ENCODE assay signal across 1 cellular context in the genomic region with DNA sequence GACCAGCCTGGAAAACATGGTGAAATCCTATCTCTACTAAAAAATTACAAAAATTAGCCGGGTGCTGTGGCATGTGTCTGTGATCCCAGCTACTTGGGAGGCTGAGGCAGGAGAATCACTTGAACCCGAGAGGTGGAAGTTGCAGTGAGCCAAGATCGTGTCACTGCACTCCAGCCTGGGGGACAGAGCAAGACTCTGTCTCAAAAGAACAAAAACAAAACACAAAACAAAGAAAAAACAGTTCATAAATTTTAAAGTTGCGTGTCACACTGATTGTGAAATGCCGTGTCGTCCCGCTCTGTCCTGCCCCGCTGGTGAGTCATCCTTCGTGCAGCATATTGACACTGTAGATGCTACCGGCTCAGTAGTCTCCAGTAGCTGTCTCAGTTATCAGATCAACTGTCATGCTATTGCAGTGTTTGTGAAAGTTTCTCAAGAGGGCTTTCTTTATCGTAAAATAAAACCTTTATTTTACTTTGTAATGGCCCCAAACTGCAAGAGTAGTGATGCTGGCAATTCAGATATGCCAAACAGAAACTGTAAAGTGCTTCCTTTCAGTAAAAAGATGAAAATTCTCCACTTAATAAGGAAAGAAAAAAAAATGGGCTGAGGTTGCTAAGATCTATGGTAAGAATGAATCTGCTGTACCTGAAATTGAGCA.
TF ChIP-seq lines count a peak whose summit lies in the region.

No MANE protein-coding gene starts in this region.

TF ChIP-seq in K562, 482 proteins besides CTCF, POLR2A, EP300 and RAD21 (continued from another document and continues in another):
- TF ChIP-seq ZNF696 (CRISPR knock-in tag; conservative IDR thresholded peaks at IDR 0.05) (peak; percentile 12), SP2 (IDR thresholded peaks at IDR 0.05; ENCODE audit: extremely low read depth, low read depth, low read length, poor library complexity, severe bottlenecking) (no peak), CEBPG (CRISPR knock-in tag; IDR thresholded peaks at IDR 0.05) (peak; percentile 95), CEBPG (tag; conservative IDR thresholded peaks at IDR 0.05 in 1 of 2, IDR thresholded peaks at IDR 0.05 in 1 of 2) (peak; percentile 98 to 99), ZNF764 (CRISPR knock-in tag; IDR thresholded peaks at IDR 0.05; ENCODE audit: low read depth) (no peak), ATF7 (IDR thresholded peaks at IDR 0.05) (peak; percentile 86), ZNF143 (CRISPR knock-in tag; IDR thresholded peaks at IDR 0.05) (no peak), RCOR1 (IDR thresholded peaks at IDR 0.05; ENCODE audit: borderline replicate concordance in 1 of 2, low read depth in 2 of 2, low read length in 2 of 2) (peak in 1 of 2 experiments; percentile 95; a peak in 2 of 4 replicates), MBD2 (IDR thresholded peaks at IDR 0.05; ENCODE audit: borderline replicate concordance, low read depth) (no peak), KAT7 (CRISPR knock-in tag; IDR thresholded peaks at IDR 0.05; ENCODE audit: borderline replicate concordance) (no peak), MCM3 (IDR thresholded peaks at IDR 0.05) (no peak), HEY1 (CRISPR knock-in tag; IDR thresholded peaks at IDR 0.05; ENCODE audit: borderline replicate concordance) (peak; percentile 78; the same call in 1 of the 2 replicates), ZNF584 (CRISPR knock-in tag; IDR thresholded peaks at IDR 0.05; ENCODE audit: low read depth) (0 out of 2 replicates have a peak, but pooled peaks have one; percentile 75), KDM5B (IDR thresholded peaks at IDR 0.05; ENCODE audit: insufficient replicate concordance, low read depth, low read length) (peak; percentile 55), MXI1 (IDR thresholded peaks at IDR 0.05; ENCODE audit: low read depth, low read length) (no peak), MAZ (CRISPR knock-in tag; conservative IDR thresholded peaks at IDR 0.05 in 1 of 2, IDR thresholded peaks at IDR 0.05 in 1 of 2) (0 out of 4 replicates have a peak, but pooled peaks of 1 of the 2 experiments have one; percentile 33), XRCC4 (IDR thresholded peaks at IDR 0.05; ENCODE audit: extremely low read depth, insufficient read depth, insufficient read length) (no peak), SRSF7 (optimal IDR thresholded peaks at IDR 0.05; ENCODE audit: low read depth, low read length) (no peak), ZSCAN32 (CRISPR knock-in tag; IDR thresholded peaks at IDR 0.05) (0 out of 2 replicates have a peak, but pooled peaks have one; percentile 10), RFX7 (CRISPR knock-in tag; IDR thresholded peaks at IDR 0.05) (no peak), HCFC1 (IDR thresholded peaks at IDR 0.05; ENCODE audit: low read depth, low read length) (0 out of 2 replicates have a peak, but pooled peaks have one; percentile 10), ZNF121 (CRISPR knock-in tag; conservative IDR thresholded peaks at IDR 0.05) (no peak), SMAD3 (CRISPR knock-in tag; conservative IDR thresholded peaks at IDR 0.05) (peak; percentile 9; the same call in 1 of the 2 replicates), MAFK (IDR thresholded peaks at IDR 0.05; ENCODE audit: low read length) (peak; percentile 53; the same call in 1 of the 2 replicates), SMARCA4 (IDR thresholded peaks at IDR 0.05) (peak; percentile 97), SP1 (CRISPR knock-in tag; IDR thresholded peaks at IDR 0.05) (peak; percentile 47), BACH1 (tag; IDR thresholded peaks at IDR 0.05) (no peak; the same call in 1 of the 2 replicates), WHSC1 (IDR thresholded peaks at IDR 0.05; ENCODE audit: low read length) (no peak), HNRNPK (IDR thresholded peaks at IDR 0.05; ENCODE audit: low read depth, low read length, poor library complexity, severe bottlenecking) (no peak), TBL1XR1 (IDR thresholded peaks at IDR 0.05; ENCODE audit: low read length in 2 of 2) (peak in 1 of 2 experiments; percentile 65; a peak in 2 of 4 replicates), FOXA3 (CRISPR knock-in tag; conservative IDR thresholded peaks at IDR 0.05 in 1 of 2, IDR thresholded peaks at IDR 0.05 in 1 of 2) (peak; percentile 96 to 98), KDM4B (IDR thresholded peaks at IDR 0.05; ENCODE audit: borderline replicate concordance in 2 of 2, low read depth in 1 of 2) (no peak), SMARCA5 (IDR thresholded peaks at IDR 0.05) (no peak), MYC (IDR thresholded peaks at IDR 0.05; ENCODE audit: low read depth, low read length) (peak; percentile 64; the same call in 1 of the 2 replicates), MYC (CRISPR knock-in tag; IDR thresholded peaks at IDR 0.05; ENCODE audit: borderline replicate concordance, low read depth) (no peak), MAFF (IDR thresholded peaks at IDR 0.05; ENCODE audit: low read length) (peak; percentile 19; the same call in 1 of the 2 replicates), ZNF695 (CRISPR knock-in tag; IDR thresholded peaks at IDR 0.05) (no peak), CXXC5 (CRISPR knock-in tag; IDR thresholded peaks at IDR 0.05) (peak; percentile 89), ZNF165 (CRISPR knock-in tag; IDR thresholded peaks at IDR 0.05; ENCODE audit: borderline replicate concordance) (no peak), CBX3 (IDR thresholded peaks at IDR 0.05; ENCODE audit: borderline replicate concordance in 1 of 2, low read length in 2 of 2) (peak in 1 of 2 experiments; percentile 68; a peak in 2 of 3 replicates), RBM22 (IDR thresholded peaks at IDR 0.05; ENCODE audit: low read depth, low read length, poor library complexity, severe bottlenecking) (no peak), LEF1 (IDR thresholded peaks at IDR 0.05) (peak; percentile 86), TCF3 (CRISPR knock-in tag; IDR thresholded peaks at IDR 0.05) (peak; percentile 79), NEUROD1 (IDR thresholded peaks at IDR 0.05; ENCODE audit: borderline replicate concordance, low read depth, low read length, partially characterized antibody) (peak; percentile 83), TRIM24 (IDR thresholded peaks at IDR 0.05) (peak; percentile 89 to 92), MEIS2 (IDR thresholded peaks at IDR 0.05; ENCODE audit: partially characterized antibody) (peak; percentile 97), NFE2 (IDR thresholded peaks at IDR 0.05; ENCODE audit: low read depth) (peak; percentile 84), GABPA (tag; conservative IDR thresholded peaks at IDR 0.05; ENCODE audit: low read depth) (no peak)
- TF ChIP-seq, protein P1, sequence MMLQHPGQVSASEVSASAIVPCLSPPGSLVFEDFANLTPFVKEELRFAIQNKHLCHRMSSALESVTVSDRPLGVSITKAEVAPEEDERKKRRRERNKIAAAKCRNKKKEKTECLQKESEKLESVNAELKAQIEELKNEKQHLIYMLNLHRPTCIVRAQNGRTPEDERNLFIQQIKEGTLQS (IDR thresholded peaks at IDR 0.05), result peak; percentile 99
- TF ChIP-seq, protein P1 (CRISPR knock-in tag; conservative IDR thresholded peaks at IDR 0.05), result peak; percentile 95
- TF ChIP-seq, protein P2, sequence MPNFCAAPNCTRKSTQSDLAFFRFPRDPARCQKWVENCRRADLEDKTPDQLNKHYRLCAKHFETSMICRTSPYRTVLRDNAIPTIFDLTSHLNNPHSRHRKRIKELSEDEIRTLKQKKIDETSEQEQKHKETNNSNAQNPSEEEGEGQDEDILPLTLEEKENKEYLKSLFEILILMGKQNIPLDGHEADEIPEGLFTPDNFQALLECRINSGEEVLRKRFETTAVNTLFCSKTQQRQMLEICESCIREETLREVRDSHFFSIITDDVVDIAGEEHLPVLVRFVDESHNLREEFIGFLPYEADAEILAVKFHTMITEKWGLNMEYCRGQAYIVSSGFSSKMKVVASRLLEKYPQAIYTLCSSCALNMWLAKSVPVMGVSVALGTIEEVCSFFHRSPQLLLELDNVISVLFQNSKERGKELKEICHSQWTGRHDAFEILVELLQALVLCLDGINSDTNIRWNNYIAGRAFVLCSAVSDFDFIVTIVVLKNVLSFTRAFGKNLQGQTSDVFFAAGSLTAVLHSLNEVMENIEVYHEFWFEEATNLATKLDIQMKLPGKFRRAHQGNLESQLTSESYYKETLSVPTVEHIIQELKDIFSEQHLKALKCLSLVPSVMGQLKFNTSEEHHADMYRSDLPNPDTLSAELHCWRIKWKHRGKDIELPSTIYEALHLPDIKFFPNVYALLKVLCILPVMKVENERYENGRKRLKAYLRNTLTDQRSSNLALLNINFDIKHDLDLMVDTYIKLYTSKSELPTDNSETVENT (CRISPR knock-in tag; IDR thresholded peaks at IDR 0.05), result no peak
- TF ChIP-seq, protein P3, sequence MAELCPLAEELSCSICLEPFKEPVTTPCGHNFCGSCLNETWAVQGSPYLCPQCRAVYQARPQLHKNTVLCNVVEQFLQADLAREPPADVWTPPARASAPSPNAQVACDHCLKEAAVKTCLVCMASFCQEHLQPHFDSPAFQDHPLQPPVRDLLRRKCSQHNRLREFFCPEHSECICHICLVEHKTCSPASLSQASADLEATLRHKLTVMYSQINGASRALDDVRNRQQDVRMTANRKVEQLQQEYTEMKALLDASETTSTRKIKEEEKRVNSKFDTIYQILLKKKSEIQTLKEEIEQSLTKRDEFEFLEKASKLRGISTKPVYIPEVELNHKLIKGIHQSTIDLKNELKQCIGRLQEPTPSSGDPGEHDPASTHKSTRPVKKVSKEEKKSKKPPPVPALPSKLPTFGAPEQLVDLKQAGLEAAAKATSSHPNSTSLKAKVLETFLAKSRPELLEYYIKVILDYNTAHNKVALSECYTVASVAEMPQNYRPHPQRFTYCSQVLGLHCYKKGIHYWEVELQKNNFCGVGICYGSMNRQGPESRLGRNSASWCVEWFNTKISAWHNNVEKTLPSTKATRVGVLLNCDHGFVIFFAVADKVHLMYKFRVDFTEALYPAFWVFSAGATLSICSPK (IDR thresholded peaks at IDR 0.05; ENCODE audit: borderline replicate concordance), result no peak
- TF ChIP-seq, protein P4, sequence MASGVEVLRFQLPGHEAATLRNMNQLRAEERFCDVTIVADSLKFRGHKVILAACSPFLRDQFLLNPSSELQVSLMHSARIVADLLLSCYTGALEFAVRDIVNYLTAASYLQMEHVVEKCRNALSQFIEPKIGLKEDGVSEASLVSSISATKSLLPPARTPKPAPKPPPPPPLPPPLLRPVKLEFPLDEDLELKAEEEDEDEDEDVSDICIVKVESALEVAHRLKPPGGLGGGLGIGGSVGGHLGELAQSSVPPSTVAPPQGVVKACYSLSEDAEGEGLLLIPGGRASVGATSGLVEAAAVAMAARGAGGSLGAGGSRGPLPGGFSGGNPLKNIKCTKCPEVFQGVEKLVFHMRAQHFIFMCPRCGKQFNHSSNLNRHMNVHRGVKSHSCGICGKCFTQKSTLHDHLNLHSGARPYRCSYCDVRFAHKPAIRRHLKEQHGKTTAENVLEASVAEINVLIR (CRISPR knock-in tag; IDR thresholded peaks at IDR 0.05), result no peak
- TF ChIP-seq, protein P5, sequence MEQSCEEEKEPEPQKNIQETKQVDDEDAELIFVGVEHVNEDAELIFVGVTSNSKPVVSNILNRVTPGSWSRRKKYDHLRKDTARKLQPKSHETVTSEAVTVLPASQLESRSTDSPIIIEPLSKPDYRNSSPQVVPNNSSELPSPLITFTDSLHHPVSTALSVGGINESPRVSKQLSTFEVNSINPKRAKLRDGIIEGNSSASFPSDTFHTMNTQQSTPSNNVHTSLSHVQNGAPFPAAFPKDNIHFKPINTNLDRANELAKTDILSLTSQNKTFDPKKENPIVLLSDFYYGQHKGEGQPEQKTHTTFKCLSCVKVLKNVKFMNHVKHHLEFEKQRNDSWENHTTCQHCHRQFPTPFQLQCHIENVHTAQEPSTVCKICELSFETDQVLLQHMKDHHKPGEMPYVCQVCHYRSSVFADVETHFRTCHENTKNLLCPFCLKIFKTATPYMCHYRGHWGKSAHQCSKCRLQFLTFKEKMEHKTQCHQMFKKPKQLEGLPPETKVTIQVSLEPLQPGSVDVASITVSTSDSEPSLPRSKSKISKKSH (CRISPR knock-in tag; IDR thresholded peaks at IDR 0.05), result 0 out of 2 replicates have a peak, but pooled peaks have one; percentile 51
- TF ChIP-seq, protein P6, sequence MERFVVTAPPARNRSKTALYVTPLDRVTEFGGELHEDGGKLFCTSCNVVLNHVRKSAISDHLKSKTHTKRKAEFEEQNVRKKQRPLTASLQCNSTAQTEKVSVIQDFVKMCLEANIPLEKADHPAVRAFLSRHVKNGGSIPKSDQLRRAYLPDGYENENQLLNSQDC (CRISPR knock-in tag; IDR thresholded peaks at IDR 0.05), result no peak
- TF ChIP-seq, protein P7, sequence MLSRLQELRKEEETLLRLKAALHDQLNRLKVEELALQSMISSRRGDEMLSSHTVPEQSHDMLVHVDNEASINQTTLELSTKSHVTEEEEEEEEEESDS (CRISPR knock-in tag; IDR thresholded peaks at IDR 0.05), result no peak
- TF ChIP-seq, protein P8, sequence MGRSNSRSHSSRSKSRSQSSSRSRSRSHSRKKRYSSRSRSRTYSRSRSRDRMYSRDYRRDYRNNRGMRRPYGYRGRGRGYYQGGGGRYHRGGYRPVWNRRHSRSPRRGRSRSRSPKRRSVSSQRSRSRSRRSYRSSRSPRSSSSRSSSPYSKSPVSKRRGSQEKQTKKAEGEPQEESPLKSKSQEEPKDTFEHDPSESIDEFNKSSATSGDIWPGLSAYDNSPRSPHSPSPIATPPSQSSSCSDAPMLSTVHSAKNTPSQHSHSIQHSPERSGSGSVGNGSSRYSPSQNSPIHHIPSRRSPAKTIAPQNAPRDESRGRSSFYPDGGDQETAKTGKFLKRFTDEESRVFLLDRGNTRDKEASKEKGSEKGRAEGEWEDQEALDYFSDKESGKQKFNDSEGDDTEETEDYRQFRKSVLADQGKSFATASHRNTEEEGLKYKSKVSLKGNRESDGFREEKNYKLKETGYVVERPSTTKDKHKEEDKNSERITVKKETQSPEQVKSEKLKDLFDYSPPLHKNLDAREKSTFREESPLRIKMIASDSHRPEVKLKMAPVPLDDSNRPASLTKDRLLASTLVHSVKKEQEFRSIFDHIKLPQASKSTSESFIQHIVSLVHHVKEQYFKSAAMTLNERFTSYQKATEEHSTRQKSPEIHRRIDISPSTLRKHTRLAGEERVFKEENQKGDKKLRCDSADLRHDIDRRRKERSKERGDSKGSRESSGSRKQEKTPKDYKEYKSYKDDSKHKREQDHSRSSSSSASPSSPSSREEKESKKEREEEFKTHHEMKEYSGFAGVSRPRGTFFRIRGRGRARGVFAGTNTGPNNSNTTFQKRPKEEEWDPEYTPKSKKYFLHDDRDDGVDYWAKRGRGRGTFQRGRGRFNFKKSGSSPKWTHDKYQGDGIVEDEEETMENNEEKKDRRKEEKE (IDR thresholded peaks at IDR 0.05; ENCODE audit: borderline replicate concordance in 1 of 2, control insufficient read depth in 1 of 2, low read depth in 2 of 2, low read length in 1 of 2), result no peak
- TF ChIP-seq, protein P9, sequence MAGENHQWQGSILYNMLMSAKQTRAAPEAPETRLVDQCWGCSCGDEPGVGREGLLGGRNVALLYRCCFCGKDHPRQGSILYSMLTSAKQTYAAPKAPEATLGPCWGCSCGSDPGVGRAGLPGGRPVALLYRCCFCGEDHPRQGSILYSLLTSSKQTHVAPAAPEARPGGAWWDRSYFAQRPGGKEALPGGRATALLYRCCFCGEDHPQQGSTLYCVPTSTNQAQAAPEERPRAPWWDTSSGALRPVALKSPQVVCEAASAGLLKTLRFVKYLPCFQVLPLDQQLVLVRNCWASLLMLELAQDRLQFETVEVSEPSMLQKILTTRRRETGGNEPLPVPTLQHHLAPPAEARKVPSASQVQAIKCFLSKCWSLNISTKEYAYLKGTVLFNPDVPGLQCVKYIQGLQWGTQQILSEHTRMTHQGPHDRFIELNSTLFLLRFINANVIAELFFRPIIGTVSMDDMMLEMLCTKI (IDR thresholded peaks at IDR 0.05; ENCODE audit: partially characterized antibody), result no peak
